Comparison of ENCODE assay signal across 9 cellular contexts in genomic region chr10:104334965-104335650, GRCh38. TPM values are rescaled to one million over a fixed set of nuclear protein-coding genes. Genes with fewer than 3 reads are reported as not detected.
DNase-seq lines count a peak whose midpoint lies in the region; ATAC-seq and TF ChIP-seq lines count a peak whose summit lies in the region.
"Had no signal": no experiment of that assay in that cellular context is flagged by ENCODE, and none has a peak within 500 bp of the region (broad histone marks: within the 10 kb centered on the region; RNA-seq: fewer than 3 reads in every experiment).

No MANE protein-coding gene starts in this region.

- H3K4me1 Mint-ChIP-seq in activated naive CD4-positive, alpha-beta T cell treated with anti-CD3 and anti-CD28 coated beads, Interleukin-2, amount 50 U/mL, for 24 hours: peaks cover 73% of the 10 kb centered on the region

- H3K27ac ChIP-seq in cardiac muscle cell (peak overlapping the region; percentile 9), liver (ENCODE audit: low read depth in 1 of 2, low read length in 2 of 2) (peak overlapping the region; percentile 5 to 23)

- TF ChIP-seq RAD21 in liver (IDR thresholded peaks at IDR 0.05): no peak

- H3K9ac ChIP-seq in liver (ENCODE audit: low read depth in 1 of 2, low read length in 2 of 2): no peak overlapping the region

- WGBS in liver: 88% methylated on average over 13 of the region's 13 CpGs

- TF ChIP-seq CTCF in cardiac muscle cell (IDR thresholded peaks at IDR 0.05; ENCODE audit: low read depth, low read length): no peak
- no peak for TF ChIP-seq CTCF in liver (IDR thresholded peaks at IDR 0.05; ENCODE audit: low read depth, low read length, missing input control)

- intact Hi-C loops in left cardiac atrium (cut with DNase I): loop anchor here in 1 of 2 donors (5.0 kb wide), 1 partner anchor 38 kb away; no protein-coding TSS in a partner anchor

- no peaks in the 10 kb centered on the region for H3K9me3 ChIP-seq in cardiac muscle cell (ENCODE audit: low read depth)
- no peaks in the 10 kb centered on the region for H3K9me3 ChIP-seq in liver (ENCODE audit: control insufficient read depth in 4 of 4, low read length in 3 of 4)

- H3K27ac Mint-ChIP-seq in activated naive CD4-positive, alpha-beta T cell treated with anti-CD3 and anti-CD28 coated beads, Interleukin-2, amount 50 U/mL, for 24 hours: peak overlapping the region; percentile 94

- H3K36me3 ChIP-seq in cardiac muscle cell: no peaks in the 10 kb centered on the region
- no peaks in the 10 kb centered on the region for H3K36me3 ChIP-seq in liver (ENCODE audit: control insufficient read depth in 4 of 4, insufficient read depth in 3 of 4, low read depth in 1 of 4, low read length in 3 of 4)

- DNase-seq in cardiac muscle cell (ENCODE audit: low read depth in 1 of 2, low spot score in 1 of 2) (no peak), left cardiac atrium (no peak), ureter (ENCODE audit: low spot score) (peak; percentile 44)

- no peaks in the 10 kb centered on the region for H3K9me3 Mint-ChIP-seq in activated naive CD4-positive, alpha-beta T cell treated with anti-CD3 and anti-CD28 coated beads, Interleukin-2, amount 50 U/mL, for 24 hours

- peak overlapping the region; percentile 92 for H3K4me3 Mint-ChIP-seq in activated naive CD4-positive, alpha-beta T cell treated with anti-CD3 and anti-CD28 coated beads, Interleukin-2, amount 50 U/mL, for 24 hours

- H3K27me3 Mint-ChIP-seq in activated naive CD4-positive, alpha-beta T cell treated with anti-CD3 and anti-CD28 coated beads, Interleukin-2, amount 50 U/mL, for 24 hours: no peaks in the 10 kb centered on the region

- H3K4me3 ChIP-seq in cardiac muscle cell (no peak overlapping the region), liver (ENCODE audit: low read depth in 1 of 3, low read length in 3 of 3) (peak overlapping the region in 1 of 3 donors; percentile 16)

- H3K36me3 Mint-ChIP-seq in activated naive CD4-positive, alpha-beta T cell treated with anti-CD3 and anti-CD28 coated beads, Interleukin-2, amount 50 U/mL, for 24 hours: no peaks in the 10 kb centered on the region

- no peak for ATAC-seq in left cardiac atrium
- no peak for ATAC-seq in GM21381 (IDR thresholded peaks at IDR 0.05; ENCODE audit: unreplicated experiment)
- no peak for ATAC-seq in HG02973 (IDR thresholded peaks at IDR 0.05; ENCODE audit: unreplicated experiment)
- ATAC-seq in GM21825 (IDR thresholded peaks at IDR 0.05; ENCODE audit: unreplicated experiment): no peak
- ATAC-seq: sciatic nerve had no signal

- H3K27me3 ChIP-seq in cardiac muscle cell (no peaks in the 10 kb centered on the region), liver (ENCODE audit: control insufficient read depth in 4 of 4, insufficient read depth in 4 of 4, low read length in 3 of 4) (no peaks in the 10 kb centered on the region)

- H3K4me1 ChIP-seq in cardiac muscle cell (ENCODE audit: low read depth) (peaks cover 63% of the 10 kb centered on the region), liver (ENCODE audit: control insufficient read depth in 4 of 4, insufficient read depth in 4 of 4, low read length in 3 of 4) (peaks cover 5 to 35% (median 16%) of the 10 kb centered on the region in 4 donors)

TF ChIP-seq in liver, 16 proteins besides CTCF, POLR2A, EP300 and RAD21:
- TF ChIP-seq NR2F2 (IDR thresholded peaks at IDR 0.05) (no peak), HNF4A (conservative IDR thresholded peaks at IDR 0.05) (no peak), SP1 (IDR thresholded peaks at IDR 0.05) (no peak), JUND (IDR thresholded peaks at IDR 0.05) (no peak), FOXA2 (IDR thresholded peaks at IDR 0.05) (no peak), MAX (IDR thresholded peaks at IDR 0.05) (no peak), GABPA (IDR thresholded peaks at IDR 0.05 in 1 of 2, conservative IDR thresholded peaks at IDR 0.05 in 1 of 2) (no peak), RXRA (IDR thresholded peaks at IDR 0.05) (no peak), EGR1 (IDR thresholded peaks at IDR 0.05; ENCODE audit: low read depth in 2 of 2) (no peak), ZBTB33 (IDR thresholded peaks at IDR 0.05) (no peak), ATF3 (IDR thresholded peaks at IDR 0.05) (no peak), TAF1 (conservative IDR thresholded peaks at IDR 0.05) (no peak)

RNA-seq across cellular contexts. Expression of gene ITPRIP, which starts 3.2 kb away (rescaled TPM):
- total RNA-seq in cardiac muscle cell (12.7 and 19.0 TPM in 2 replicates), left cardiac atrium (10 to 100 TPM; 45.4 to 90.7 TPM), liver (1 to 10 TPM; 7.7 to 7.9 TPM), ureter (18.3 TPM)
- polyA plus RNA-seq in cardiac muscle cell (20.1 and 23.3 TPM in 2 replicates), liver (1 to 10 TPM; 3.5 to 4.2 TPM)

RNA-seq across cellular contexts. Expression of gene CFAP58, which starts 18.5 kb away (rescaled TPM):
- total RNA-seq in cardiac muscle cell (0.99 and 1.9 TPM in 2 replicates), left cardiac atrium (1 to 10 TPM; 2.4 to 3.8 TPM), liver (under 1 TPM; 0.08 to 0.09 TPM), ureter (0.55 TPM)
- polyA plus RNA-seq in cardiac muscle cell (1.1 and 1.4 TPM in 2 replicates), liver (under 1 TPM in 1 of 2 donors, not detected in 1; 0.01 TPM)
